In the genomic region with DNA sequence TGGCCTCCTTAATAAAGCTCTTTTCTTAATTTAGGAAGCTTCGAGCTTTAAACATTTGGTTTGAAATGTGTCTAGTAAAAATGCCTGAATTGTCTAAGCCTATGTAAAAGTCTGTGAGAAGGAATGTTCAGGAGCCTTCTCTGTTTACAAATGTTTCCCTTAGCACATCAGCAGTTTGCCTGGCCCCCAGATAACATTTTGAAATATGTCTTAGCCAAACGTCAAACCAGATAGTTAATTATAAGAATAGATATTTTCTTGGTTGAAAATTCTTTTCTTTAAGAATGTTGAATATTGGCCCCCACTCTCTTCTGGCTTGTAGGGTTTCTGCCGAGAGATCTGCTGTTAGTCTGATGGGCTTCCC, we compare ENCODE assay signal across 1 cellular context.
TF ChIP-seq lines count a peak whose summit lies in the region.

No MANE protein-coding gene starts in this region.

TF ChIP-seq in SK-N-SH treated with all-trans-retinoic acid at 6 μM for 48 hours, 23 proteins besides CTCF, POLR2A, EP300 and RAD21 (continued from another document):
- TF ChIP-seq, protein P1, sequence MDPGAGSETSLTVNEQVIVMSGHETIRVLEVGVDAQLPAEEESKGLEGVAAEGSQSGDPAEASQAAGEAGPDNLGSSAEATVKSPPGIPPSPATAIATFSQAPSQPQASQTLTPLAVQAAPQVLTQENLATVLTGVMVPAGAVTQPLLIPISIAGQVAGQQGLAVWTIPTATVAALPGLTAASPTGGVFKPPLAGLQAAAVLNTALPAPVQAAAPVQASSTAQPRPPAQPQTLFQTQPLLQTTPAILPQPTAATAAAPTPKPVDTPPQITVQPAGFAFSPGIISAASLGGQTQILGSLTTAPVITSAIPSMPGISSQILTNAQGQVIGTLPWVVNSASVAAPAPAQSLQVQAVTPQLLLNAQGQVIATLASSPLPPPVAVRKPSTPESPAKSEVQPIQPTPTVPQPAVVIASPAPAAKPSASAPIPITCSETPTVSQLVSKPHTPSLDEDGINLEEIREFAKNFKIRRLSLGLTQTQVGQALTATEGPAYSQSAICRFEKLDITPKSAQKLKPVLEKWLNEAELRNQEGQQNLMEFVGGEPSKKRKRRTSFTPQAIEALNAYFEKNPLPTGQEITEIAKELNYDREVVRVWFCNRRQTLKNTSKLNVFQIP (CRISPR knock-in tag; IDR thresholded peaks at IDR 0.05; ENCODE audit: borderline replicate concordance, low read depth) = no peak
- TF ChIP-seq OSR1 (CRISPR knock-in tag; IDR thresholded peaks at IDR 0.05) (no peak), RARB (CRISPR knock-in tag; IDR thresholded peaks at IDR 0.05) (no peak), ZFP30 (CRISPR knock-in tag; IDR thresholded peaks at IDR 0.05) (no peak), ISL1 (CRISPR knock-in tag; IDR thresholded peaks at IDR 0.05) (no peak), GLIS3 (CRISPR knock-in tag; IDR thresholded peaks at IDR 0.05) (no peak), SNAI2 (CRISPR knock-in tag; IDR thresholded peaks at IDR 0.05) (no peak), TOX (CRISPR knock-in tag; IDR thresholded peaks at IDR 0.05; ENCODE audit: borderline replicate concordance) (no peak)
